ENCODE assay signal across 18 cellular contexts in genomic region chr13:98494769-98495168, GRCh38.
A peak's percentile ranks its signal among the peaks of the same experiment; 100 is the strongest.
DNase-seq lines count a peak whose midpoint lies in the region; ATAC-seq and TF ChIP-seq lines count a peak whose summit lies in the region.
"Had no signal": no experiment of that assay in that cellular context is flagged by ENCODE, and none has a peak within 500 bp of the region (broad histone marks: within the 10 kb centered on the region; RNA-seq: fewer than 3 reads in every experiment).

No MANE protein-coding gene starts in this region.

- no peak for DNase-seq in CD4-positive, CD25-positive, alpha-beta regulatory T cell
- DNase-seq in esophagus squamous epithelium (lab: John Stamatoyannopoulos, UW) (no peak), sciatic nerve (ENCODE audit: low spot score) (peak; percentile 44)
- no peak for DNase-seq in activated CD4-positive, CD25-positive, alpha-beta regulatory T cell treated with anti-CD3 and anti-CD28 coated beads, Interleukin-2, amount 50 U/mL, for 72 hours
- DNase-seq: activated CD8-positive, alpha-beta memory T cell treated with anti-CD3 and anti-CD28 coated beads, Interleukin-2, amount 50 U/mL, for 4 hours; Caco-2; heart left ventricle; NCI-H146; NCI-H2227 treated with DMSO at 0.1 percent for 48 hours; ovary; stimulated activated naive B cell treated with anti-CD40 and anti-IgM and Interleukin-4, amounts not matched to agents 10 μg/mL and 1 μg/mL and 100 μg/mL, for 72 hours had no signal

- intact Hi-C loops in esophagus squamous epithelium (cut with DNase I) (no loop called here), sciatic nerve (cut with DNase I) (no loop called here)

- H3K27ac Mint-ChIP-seq in CD4-positive, CD25-positive, alpha-beta regulatory T cell = peak overlapping the region in 2 of 3 donors; percentile 16 to 32
- H3K27ac Mint-ChIP-seq in IgD-negative memory B cell = peak overlapping the region; percentile 4 to 68 (median 40)
- H3K27ac Mint-ChIP-seq: stimulated activated naive B cell treated with anti-CD40 and anti-IgM and Interleukin-4, amounts not matched to agents 10 μg/mL and 1 μg/mL and 100 μg/mL, for 72 hours; T-helper 1 cell treated with Interleukin-12 subunit alpha and Interleukin-12 subunit beta and Interleukin-4 antibody, amounts not matched to agents 30 μg/mL and 1 μg/mL, for 36 hours had no signal

- no peaks in the 10 kb centered on the region for H3K9me3 Mint-ChIP-seq in CD4-positive, CD25-positive, alpha-beta regulatory T cell
- no peaks in the 10 kb centered on the region for H3K9me3 Mint-ChIP-seq in IgD-negative memory B cell
- H3K9me3 Mint-ChIP-seq: activated naive CD4-positive, alpha-beta T cell treated with anti-CD3 and anti-CD28 coated beads, Interleukin-2, amount 50 U/mL, for 72 hours; stimulated activated naive B cell treated with anti-CD40 and anti-IgM and Interleukin-4, amounts not matched to agents 10 μg/mL and 1 μg/mL and 100 μg/mL, for 72 hours; T-helper 1 cell treated with Interleukin-12 subunit alpha and Interleukin-12 subunit beta and Interleukin-4 antibody, amounts not matched to agents 30 μg/mL and 1 μg/mL, for 36 hours had no signal

- no peak for TF ChIP-seq POLR2A in esophagus squamous epithelium (IDR thresholded peaks at IDR 0.05)

- no peaks in the 10 kb centered on the region for H3K27me3 Mint-ChIP-seq in CD4-positive, CD25-positive, alpha-beta regulatory T cell
- no peaks in the 10 kb centered on the region for H3K27me3 Mint-ChIP-seq in IgD-negative memory B cell
- H3K27me3 Mint-ChIP-seq: stimulated activated naive B cell treated with anti-CD40 and anti-IgM and Interleukin-4, amounts not matched to agents 10 μg/mL and 1 μg/mL and 100 μg/mL, for 72 hours had no signal

- H3K4me3 ChIP-seq in CD4-positive, CD25-positive, alpha-beta regulatory T cell (ENCODE audit: low read depth, low read length) = no peak overlapping the region
- no peak overlapping the region for H3K4me3 ChIP-seq in esophagus squamous epithelium
- H3K4me3 ChIP-seq: heart left ventricle, ovary had no signal

- 99% methylated on average over 7 of the region's 13 CpGs; no CpG with 5 or more reads in 1 of the 2 donors for WGBS in esophagus squamous epithelium, 2 donors

- no peaks in the 10 kb centered on the region for H3K9me3 ChIP-seq in CD4-positive, CD25-positive, alpha-beta regulatory T cell (ENCODE audit: control insufficient read depth in 2 of 2, low read length in 2 of 2)
- H3K9me3 ChIP-seq in esophagus squamous epithelium = no peaks in the 10 kb centered on the region
- H3K9me3 ChIP-seq: Caco-2, heart left ventricle, ovary had no signal

- H3K36me3 ChIP-seq in CD4-positive, CD25-positive, alpha-beta regulatory T cell (ENCODE audit: control insufficient read depth, insufficient read depth, low read length) = peaks cover 43% of the 10 kb centered on the region
- peaks cover 0 to 32% (median 3%) of the 10 kb centered on the region in 3 donors for H3K36me3 ChIP-seq in esophagus squamous epithelium
- H3K36me3 ChIP-seq: ovary had no signal

- H3K4me3 Mint-ChIP-seq in CD4-positive, CD25-positive, alpha-beta regulatory T cell = peak overlapping the region in 1 of 4 donors; percentile 37
- H3K4me3 Mint-ChIP-seq in IgD-negative memory B cell = no peak overlapping the region
- H3K4me3 Mint-ChIP-seq: stimulated activated naive B cell treated with anti-CD40 and anti-IgM and Interleukin-4, amounts not matched to agents 10 μg/mL and 1 μg/mL and 100 μg/mL, for 72 hours; T-helper 1 cell treated with Interleukin-12 subunit alpha and Interleukin-12 subunit beta and Interleukin-4 antibody, amounts not matched to agents 30 μg/mL and 1 μg/mL, for 36 hours had no signal

- no peaks in the 10 kb centered on the region for H3K27me3 ChIP-seq in CD4-positive, CD25-positive, alpha-beta regulatory T cell (ENCODE audit: control insufficient read depth, insufficient read depth, low read length)
- H3K27me3 ChIP-seq in esophagus squamous epithelium = no peaks in the 10 kb centered on the region
- H3K27me3 ChIP-seq: heart left ventricle, ovary had no signal

- peaks cover 16% of the 10 kb centered on the region for H3K36me3 Mint-ChIP-seq in CD4-positive, CD25-positive, alpha-beta regulatory T cell
- H3K36me3 Mint-ChIP-seq in IgD-negative memory B cell = peaks cover 2% of the 10 kb centered on the region

- H3K27ac ChIP-seq in CD4-positive, CD25-positive, alpha-beta regulatory T cell (ENCODE audit: insufficient read depth, low read length, poor library complexity, severe bottlenecking) = no peak overlapping the region
- H3K27ac ChIP-seq in esophagus squamous epithelium = peak overlapping the region; percentile 53 to 92 (median 83)

- peaks cover 32 to 75% (median 58%) of the 10 kb centered on the region in 4 donors for H3K4me1 Mint-ChIP-seq in CD4-positive, CD25-positive, alpha-beta regulatory T cell
- H3K4me1 Mint-ChIP-seq in IgD-negative memory B cell = peaks cover 40 to 61% (median 54%) of the 10 kb centered on the region in 3 donors

- ATAC-seq in CD4-positive, CD25-positive, alpha-beta regulatory T cell (ENCODE audit: low read depth in 2 of 2) = no peak
- ATAC-seq in sciatic nerve (no peak), GM18868 (IDR thresholded peaks at IDR 0.05; ENCODE audit: unreplicated experiment) (no peak), GM21619 (IDR thresholded peaks at IDR 0.05; ENCODE audit: unreplicated experiment) (no peak), GM18498 (IDR thresholded peaks at IDR 0.05; ENCODE audit: unreplicated experiment) (no peak)
- ATAC-seq: activated CD4-positive, CD25-positive, alpha-beta regulatory T cell treated with anti-CD3 and anti-CD28 coated beads, Interleukin-2, amount 50 U/mL, for 24 hours; activated naive CD4-positive, alpha-beta T cell treated with anti-CD3 and anti-CD28 coated beads, Interleukin-2, amount 50 U/mL, for 72 hours; stimulated activated naive B cell treated with anti-CD40 and anti-IgM and Interleukin-4, amounts not matched to agents 10 μg/mL and 1 μg/mL and 100 μg/mL, for 72 hours had no signal

- TF ChIP-seq CTCF in esophagus squamous epithelium (IDR thresholded peaks at IDR 0.05) = no peak

- peaks cover 26% of the 10 kb centered on the region for H3K4me1 ChIP-seq in CD4-positive, CD25-positive, alpha-beta regulatory T cell (ENCODE audit: control insufficient read depth, insufficient read depth, low read length, poor library complexity, severe bottlenecking)
- peaks cover 26 to 92% (median 58%) of the 10 kb centered on the region in 3 donors for H3K4me1 ChIP-seq in esophagus squamous epithelium
